ENCODE assay signal across 1 cellular context in the genomic region with DNA sequence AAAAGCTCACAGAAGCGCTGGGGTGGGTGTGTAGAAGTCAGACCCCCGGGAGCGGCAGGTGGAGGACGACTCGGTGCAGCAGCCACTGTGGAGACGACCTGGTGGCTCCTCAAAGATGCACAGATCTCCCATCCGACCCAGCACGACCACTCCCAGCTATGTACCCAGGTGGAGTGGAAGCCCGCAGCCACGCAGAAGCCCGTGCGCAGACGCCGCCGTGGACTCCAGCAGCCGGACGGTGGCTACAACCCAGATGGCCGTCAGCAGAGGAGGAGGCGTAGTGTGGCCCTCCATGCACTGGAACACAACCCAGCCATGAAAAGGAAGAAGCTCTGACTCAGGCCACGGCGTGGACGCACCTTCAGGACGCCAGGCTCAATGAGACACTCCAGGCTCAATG.
TF ChIP-seq lines count a peak whose summit lies in the region.

No MANE protein-coding gene starts in this region.

TF ChIP-seq in K562, 482 proteins besides CTCF, POLR2A, EP300 and RAD21:
- TF ChIP-seq, protein P1, sequence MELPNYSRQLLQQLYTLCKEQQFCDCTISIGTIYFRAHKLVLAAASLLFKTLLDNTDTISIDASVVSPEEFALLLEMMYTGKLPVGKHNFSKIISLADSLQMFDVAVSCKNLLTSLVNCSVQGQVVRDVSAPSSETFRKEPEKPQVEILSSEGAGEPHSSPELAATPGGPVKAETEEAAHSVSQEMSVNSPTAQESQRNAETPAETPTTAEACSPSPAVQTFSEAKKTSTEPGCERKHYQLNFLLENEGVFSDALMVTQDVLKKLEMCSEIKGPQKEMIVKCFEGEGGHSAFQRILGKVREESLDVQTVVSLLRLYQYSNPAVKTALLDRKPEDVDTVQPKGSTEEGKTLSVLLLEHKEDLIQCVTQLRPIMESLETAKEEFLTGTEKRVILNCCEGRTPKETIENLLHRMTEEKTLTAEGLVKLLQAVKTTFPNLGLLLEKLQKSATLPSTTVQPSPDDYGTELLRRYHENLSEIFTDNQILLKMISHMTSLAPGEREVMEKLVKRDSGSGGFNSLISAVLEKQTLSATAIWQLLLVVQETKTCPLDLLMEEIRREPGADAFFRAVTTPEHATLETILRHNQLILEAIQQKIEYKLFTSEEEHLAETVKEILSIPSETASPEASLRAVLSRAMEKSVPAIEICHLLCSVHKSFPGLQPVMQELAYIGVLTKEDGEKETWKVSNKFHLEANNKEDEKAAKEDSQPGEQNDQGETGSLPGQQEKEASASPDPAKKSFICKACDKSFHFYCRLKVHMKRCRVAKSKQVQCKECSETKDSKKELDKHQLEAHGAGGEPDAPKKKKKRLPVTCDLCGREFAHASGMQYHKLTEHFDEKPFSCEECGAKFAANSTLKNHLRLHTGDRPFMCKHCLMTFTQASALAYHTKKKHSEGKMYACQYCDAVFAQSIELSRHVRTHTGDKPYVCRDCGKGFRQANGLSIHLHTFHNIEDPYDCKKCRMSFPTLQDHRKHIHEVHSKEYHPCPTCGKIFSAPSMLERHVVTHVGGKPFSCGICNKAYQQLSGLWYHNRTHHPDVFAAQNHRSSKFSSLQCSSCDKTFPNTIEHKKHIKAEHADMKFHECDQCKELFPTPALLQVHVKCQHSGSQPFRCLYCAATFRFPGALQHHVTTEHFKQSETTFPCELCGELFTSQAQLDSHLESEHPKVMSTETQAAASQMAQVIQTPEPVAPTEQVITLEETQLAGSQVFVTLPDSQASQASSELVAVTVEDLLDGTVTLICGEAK (IDR thresholded peaks at IDR 0.05), result no peak
- TF ChIP-seq, protein P1 (CRISPR knock-in tag; IDR thresholded peaks at IDR 0.05), result no peak
- peak; percentile 46 for TF ChIP-seq POLR2G (IDR thresholded peaks at IDR 0.05; ENCODE audit: low read depth, low read length)
